35 cellular contexts compared by ENCODE assay signal in the genomic region with DNA sequence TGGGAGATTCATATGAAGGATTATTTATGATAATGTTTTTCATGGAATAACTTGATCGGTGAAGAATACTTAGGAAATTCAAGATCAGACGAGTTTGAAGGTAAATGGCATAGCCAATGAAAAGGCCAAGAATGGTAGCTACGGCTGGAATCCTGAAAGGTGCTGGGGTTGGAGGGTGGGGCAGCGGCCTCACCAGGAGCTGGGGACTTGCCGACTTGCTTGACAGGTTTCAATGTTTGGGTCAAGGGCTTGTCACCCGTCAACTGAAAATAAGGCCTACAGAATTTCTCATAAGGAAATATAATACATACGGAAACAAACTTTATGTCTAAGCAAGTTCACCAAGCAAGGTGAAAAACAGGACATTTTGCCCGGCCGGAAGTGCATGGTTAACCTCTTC. TPM values are rescaled to one million over a fixed set of nuclear protein-coding genes. Genes with fewer than 3 reads are reported as not detected.
"Had no signal": no experiment of that assay in that cellular context is flagged by ENCODE, and none has a peak within 500 bp of the region (broad histone marks: within the 10 kb centered on the region; RNA-seq: fewer than 3 reads in every experiment).

No MANE protein-coding gene starts in this region.

- H3K27me3 Mint-ChIP-seq: activated CD4-positive, alpha-beta memory T cell treated with anti-CD3 and anti-CD28 coated beads for 36 hours had no signal

- H3K4me3 ChIP-seq: adrenal gland, MG63, PC-9 had no signal

- ATAC-seq: activated naive CD4-positive, alpha-beta T cell treated with anti-CD3 and anti-CD28 coated beads, Interleukin-2, amount 50 U/mL, for 72 hours; activated T-cell treated with anti-CD3 and anti-CD28 coated beads, Interleukin-2, amount 50 U/mL, for 4 hours had no signal

- H3K9me3 Mint-ChIP-seq: activated B cell treated with CpG ODN at 0.5 μM for 24 hours; activated CD4-positive, alpha-beta memory T cell treated with anti-CD3 and anti-CD28 coated beads for 36 hours; activated naive CD4-positive, alpha-beta T cell treated with anti-CD3 and anti-CD28 coated beads for 36 hours; activated naive CD4-positive, alpha-beta T cell treated with anti-CD3 and anti-CD28 coated beads, Interleukin-2, amount 50 U/mL, for 72 hours; activated T-cell treated with anti-CD3 and anti-CD28 coated beads, Interleukin-2, amount 50 U/mL, for 4 hours; activated T-helper 1 cell treated with anti-CD3 and anti-CD28 coated beads, Interleukin-12 subunit alpha, Interleukin-12 subunit beta, Interleukin-2, Interleukin-4 antibody, amounts not matched to agents 30 ng/mL and 10 ng/mL and 1 ng/mL, durations not matched to agents 14 hours and 24 hours and 36 hours had no signal

- DNase-seq: activated B cell treated with CpG ODN at 0.5 μM for 24 hours; activated CD4-positive, alpha-beta memory T cell treated with anti-CD3 and anti-CD28 coated beads for 36 hours; activated CD4-positive, alpha-beta T cell treated with anti-CD3 and anti-CD28 coated beads for 4 hours; activated CD4-positive, alpha-beta T cell treated with anti-CD3 and anti-CD28 coated beads, Interleukin-2, amount 50 U/mL, for 1 hour; activated CD4-positive, CD25-positive, alpha-beta regulatory T cell treated with anti-CD3 and anti-CD28 coated beads, Interleukin-2, amount 50 U/mL, for 72 hours; activated CD8-positive, alpha-beta memory T cell treated with anti-CD3 and anti-CD28 coated beads, Interleukin-2, amount 50 U/mL, for 4 hours; activated gamma-delta T cell treated with Interleukin-2 at 50 U/mL for 16 hours; activated naive CD4-positive, alpha-beta T cell treated with anti-CD3 and anti-CD28 coated beads for 36 hours; activated T-cell treated with anti-CD3 and anti-CD28 coated beads for 4 hours; activated T-cell treated with anti-CD3 and anti-CD28 coated beads, Interleukin-2, amount 50 U/mL, for 4 hours; adrenal gland; anterior cingulate cortex; caudate nucleus; Kasumi-1; MG63; NCI-H1048; NCI-H1436 treated with DMSO at 0.1 percent for 48 hours; NCI-H1694 treated with DMSO at 0.1 percent for 48 hours; NCI-H2029; NCI-H510A; NCI-H748 treated with DMSO at 0.1 percent for 48 hours; NK-92 treated with Interleukin-12 subunit alpha and Interleukin-12 subunit beta, amount 100 ng/mL, for 24 hours; Right ventricle myocardium superior; SW 1271; T-helper 1 cell; T-helper 2 cell; T-helper 9 cell had no signal

- H3K27me3 ChIP-seq: adrenal gland had no signal

- H3K27ac Mint-ChIP-seq: activated B cell treated with CpG ODN at 0.5 μM for 24 hours; activated CD4-positive, alpha-beta memory T cell treated with anti-CD3 and anti-CD28 coated beads for 36 hours; activated naive CD4-positive, alpha-beta T cell treated with anti-CD3 and anti-CD28 coated beads for 36 hours; activated naive CD4-positive, alpha-beta T cell treated with anti-CD3 and anti-CD28 coated beads, Interleukin-2, amount 50 U/mL, for 72 hours; activated T-helper 1 cell treated with anti-CD3 and anti-CD28 coated beads, Interleukin-12 subunit alpha, Interleukin-12 subunit beta, Interleukin-2, Interleukin-4 antibody, amounts not matched to agents 30 ng/mL and 10 ng/mL and 1 ng/mL, durations not matched to agents 14 hours and 24 hours and 36 hours; brain had no signal

- H3K9me3 ChIP-seq: adrenal gland, MG63 had no signal

- H3K27ac ChIP-seq: adrenal gland, PC-9, RWPE1, VCaP had no signal

- H2AFZ ChIP-seq: PC-9 had no signal

- H3K36me3 Mint-ChIP-seq: activated CD4-positive, alpha-beta memory T cell treated with anti-CD3 and anti-CD28 coated beads for 36 hours; activated naive CD4-positive, alpha-beta T cell treated with anti-CD3 and anti-CD28 coated beads, Interleukin-2, amount 50 U/mL, for 72 hours; brain had no signal

- H3K4me3 Mint-ChIP-seq: activated B cell treated with CpG ODN at 0.5 μM for 24 hours; activated CD4-positive, alpha-beta memory T cell treated with anti-CD3 and anti-CD28 coated beads for 36 hours; activated naive CD4-positive, alpha-beta T cell treated with anti-CD3 and anti-CD28 coated beads for 36 hours; activated T-cell treated with anti-CD3 and anti-CD28 coated beads, Interleukin-2, amount 50 U/mL, for 4 hours; activated T-helper 1 cell treated with anti-CD3 and anti-CD28 coated beads, Interleukin-12 subunit alpha, Interleukin-12 subunit beta, Interleukin-2, Interleukin-4 antibody, amounts not matched to agents 30 ng/mL and 10 ng/mL and 1 ng/mL, durations not matched to agents 14 hours and 24 hours and 36 hours; brain had no signal

- H3K36me3 ChIP-seq: adrenal gland, MG63 had no signal

- FAIRE-seq: bronchial epithelial cell, RCC 7860 had no signal

- H3K4me2 ChIP-seq: PC-9 had no signal

RNA-seq across cellular contexts. Expression of a gene that starts 9.9 kb away (rescaled TPM):
- total RNA-seq: activated CD4-positive, alpha-beta memory T cell treated with anti-CD3 and anti-CD28 coated beads for 36 hours; activated naive CD4-positive, alpha-beta T cell treated with anti-CD3 and anti-CD28 coated beads for 36 hours; activated naive CD4-positive, alpha-beta T cell treated with anti-CD3 and anti-CD28 coated beads, Interleukin-2, amount 50 U/mL, for 72 hours; activated T-cell treated with anti-CD3 and anti-CD28 coated beads, Interleukin-2, amount 50 U/mL, for 4 hours; activated T-helper 1 cell treated with anti-CD3 and anti-CD28 coated beads, Interleukin-12 subunit alpha, Interleukin-12 subunit beta, Interleukin-2, Interleukin-4 antibody, amounts not matched to agents 30 ng/mL and 10 ng/mL and 1 ng/mL, durations not matched to agents 14 hours and 24 hours and 36 hours; PC-9 had no signal

RNA-seq across cellular contexts. Expression of a gene that starts 34.7 kb away (rescaled TPM):
- total RNA-seq: activated B cell treated with CpG ODN at 0.5 μM for 24 hours; activated CD4-positive, alpha-beta memory T cell treated with anti-CD3 and anti-CD28 coated beads for 36 hours; activated naive CD4-positive, alpha-beta T cell treated with anti-CD3 and anti-CD28 coated beads, Interleukin-2, amount 50 U/mL, for 72 hours; activated T-cell treated with anti-CD3 and anti-CD28 coated beads, Interleukin-2, amount 50 U/mL, for 4 hours; activated T-helper 1 cell treated with anti-CD3 and anti-CD28 coated beads, Interleukin-12 subunit alpha, Interleukin-12 subunit beta, Interleukin-2, Interleukin-4 antibody, amounts not matched to agents 30 ng/mL and 10 ng/mL and 1 ng/mL, durations not matched to agents 14 hours and 24 hours and 36 hours; adrenal gland; bronchial epithelial cell; PC-9; Right ventricle myocardium superior had no signal
- polyA plus RNA-seq: adrenal gland had no signal

RNA-seq across cellular contexts. Expression of a gene that starts 56.9 kb away (rescaled TPM):
- total RNA-seq: activated B cell treated with CpG ODN at 0.5 μM for 24 hours; activated CD4-positive, alpha-beta memory T cell treated with anti-CD3 and anti-CD28 coated beads for 36 hours; activated naive CD4-positive, alpha-beta T cell treated with anti-CD3 and anti-CD28 coated beads for 36 hours; activated naive CD4-positive, alpha-beta T cell treated with anti-CD3 and anti-CD28 coated beads, Interleukin-2, amount 50 U/mL, for 72 hours; activated T-cell treated with anti-CD3 and anti-CD28 coated beads, Interleukin-2, amount 50 U/mL, for 4 hours; activated T-helper 1 cell treated with anti-CD3 and anti-CD28 coated beads, Interleukin-12 subunit alpha, Interleukin-12 subunit beta, Interleukin-2, Interleukin-4 antibody, amounts not matched to agents 30 ng/mL and 10 ng/mL and 1 ng/mL, durations not matched to agents 14 hours and 24 hours and 36 hours; adrenal gland; bronchial epithelial cell; PC-9; Right ventricle myocardium superior had no signal
- polyA plus RNA-seq: adrenal gland had no signal
